20 cellular contexts compared by ENCODE assay signal in the genomic region with DNA sequence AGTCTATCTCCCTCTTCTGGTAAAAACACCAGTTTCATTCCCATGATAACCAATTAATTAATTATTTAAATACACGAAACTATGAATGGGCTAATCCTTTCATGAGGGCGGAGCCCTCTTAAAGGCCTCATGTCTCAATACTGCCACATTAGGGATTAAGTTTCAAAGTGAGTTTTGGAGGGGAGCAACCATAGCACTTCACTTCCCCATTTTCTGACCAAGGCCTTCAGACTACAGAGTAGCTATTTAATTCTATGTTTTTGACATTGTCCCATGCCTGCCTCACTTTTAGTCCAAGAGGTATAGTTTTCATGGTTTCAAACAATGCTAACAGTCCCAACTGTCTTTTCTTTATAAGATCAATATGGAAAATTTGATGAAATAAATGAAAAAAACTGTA.
"Had no signal": no experiment of that assay in that cellular context is flagged by ENCODE, and none has a peak within 500 bp of the region (broad histone marks: within the 10 kb centered on the region; RNA-seq: fewer than 3 reads in every experiment).

No MANE protein-coding gene starts in this region.

- FAIRE-seq: endometrium had no signal

- H3K4me3 ChIP-seq: esophagus muscularis mucosa, gastrocnemius medialis, heart right ventricle, spleen, tibial artery, upper lobe of right lung, vagina had no signal

- DNase-seq: effector memory CD4-positive, alpha-beta T cell; gastrocnemius medialis; heart right ventricle; hypothalamus; islet precursor cell; mammary epithelial cell; naive thymus-derived CD8-positive, alpha-beta T cell; posterior cingulate gyrus; spleen; stimulated activated CD4-positive, alpha-beta T cell treated with anti-CD3 and anti-CD28 coated beads, Interleukin-15, amount 100 ng/mL, for 24 hours; stimulated activated CD4-positive, alpha-beta T cell treated with anti-CD3 and anti-CD28 coated beads, Interleukin-1b, Interleukin-23, amount 100 ng/mL, for 48 hours; stimulated activated CD4-positive, alpha-beta T cell treated with anti-CD3 and anti-CD28 coated beads, Interleukin-4, amount 100 ng/mL, for 24 hours; tibial artery; upper lobe of right lung had no signal

- ATAC-seq: gastrocnemius medialis; heart right ventricle; left lobe of liver; naive thymus-derived CD8-positive, alpha-beta T cell; sciatic nerve; stimulated activated memory B cell treated with anti-CD40 and anti-IgM and Interleukin-4, amounts not matched to agents 10 μg/mL and 1 μg/mL and 100 μg/mL, for 72 hours; upper lobe of right lung had no signal
